In the genomic region with DNA sequence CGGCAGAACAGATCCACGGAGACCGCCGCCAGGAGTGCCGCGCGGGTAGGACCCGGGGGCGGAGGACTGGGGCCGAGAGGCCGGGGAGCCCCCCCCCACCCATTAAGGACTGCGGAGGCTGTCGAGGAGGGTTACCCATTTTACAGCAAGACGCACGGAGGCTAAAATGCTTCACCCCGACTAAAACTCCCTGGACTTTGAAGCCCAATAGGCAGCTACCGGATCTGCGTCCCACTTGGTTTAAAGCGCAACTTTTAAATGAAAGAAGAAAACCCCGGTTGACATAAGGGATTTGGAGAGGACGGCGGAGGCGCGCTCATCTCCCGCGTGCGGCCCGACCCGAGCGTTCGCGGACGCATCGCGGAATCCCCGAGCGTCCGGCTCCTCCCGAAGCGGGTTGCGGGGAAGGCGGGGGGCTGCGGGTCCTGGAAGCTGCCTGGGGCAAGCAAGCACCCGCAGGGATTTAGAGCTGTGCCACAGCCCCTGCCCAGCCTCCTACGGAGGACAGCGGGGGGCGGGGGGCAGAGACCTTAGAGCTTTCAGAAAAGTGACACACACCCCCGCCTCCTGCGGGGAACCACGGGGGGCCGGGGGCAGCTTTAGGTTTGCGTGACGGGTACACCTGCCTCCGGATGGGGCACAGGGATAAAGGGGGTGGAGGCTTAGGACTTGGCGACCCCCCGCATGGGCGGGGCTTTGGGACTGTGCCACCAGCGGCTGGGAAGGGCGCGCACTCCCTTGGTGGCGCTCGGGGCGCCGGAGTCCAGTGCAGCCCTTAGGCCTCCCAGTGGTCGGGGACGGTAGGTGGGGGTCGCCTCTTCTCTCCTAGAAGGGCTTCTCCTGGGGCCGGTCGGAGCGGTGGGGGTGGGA, we compare ENCODE assay signal across 8 cellular contexts. TPM values are rescaled to one million over a fixed set of nuclear protein-coding genes. Genes with fewer than 3 reads are reported as not detected.
DNase-seq lines count a peak whose midpoint lies in the region; ATAC-seq and TF ChIP-seq lines count a peak whose summit lies in the region.

No MANE protein-coding gene starts in this region.

- H3K27ac Mint-ChIP-seq in CD8-positive, alpha-beta memory T cell = no peak overlapping the region
- H3K27ac Mint-ChIP-seq in neural crest cell (ENCODE audit: unreplicated experiment) = no peak overlapping the region

- ATAC-seq in HG03521 (IDR thresholded peaks at IDR 0.05; ENCODE audit: unreplicated experiment) (no peak), GM19351 (IDR thresholded peaks at IDR 0.05; ENCODE audit: unreplicated experiment) (no peak)

- H3K4me3 Mint-ChIP-seq in CD8-positive, alpha-beta memory T cell = peak overlapping the region; percentile 32 to 86 (median 65)
- peak overlapping the region; percentile 84 for H3K4me3 Mint-ChIP-seq in neural crest cell

- H3K36me3 ChIP-seq in CD8-positive, alpha-beta memory T cell (ENCODE audit: insufficient read depth, low read length) = no peaks in the 10 kb centered on the region

- no peak overlapping the region for H3K4me3 ChIP-seq in CD8-positive, alpha-beta memory T cell (ENCODE audit: low read length)

- peaks cover 8 to 12% (median 12%) of the 10 kb centered on the region in 3 donors for H3K4me1 Mint-ChIP-seq in CD8-positive, alpha-beta memory T cell
- H3K4me1 Mint-ChIP-seq in neural crest cell = peaks cover 11% of the 10 kb centered on the region

- H3K27me3 ChIP-seq in CD8-positive, alpha-beta memory T cell (ENCODE audit: insufficient read depth, low read length, poor library complexity, severe bottlenecking) = peaks cover 13% of the 10 kb centered on the region

- POLR2A ChIA-PET in CD8-positive, alpha-beta memory T cell (lab: Charles Lee) = no interaction called here

- CTCF ChIA-PET in CD8-positive, alpha-beta memory T cell (lab: Charles Lee) = interaction anchor here (2.5 kb wide), 1 partner anchor 171 kb away, joined by 8 read pairs; no protein-coding TSS in a partner anchor

- no peaks in the 10 kb centered on the region for H3K9me3 ChIP-seq in CD8-positive, alpha-beta memory T cell (ENCODE audit: low read length)

- H3K27ac ChIP-seq in CD8-positive, alpha-beta memory T cell (ENCODE audit: low read depth, low read length) = no peak overlapping the region
- H3K27ac ChIP-seq in epithelial cell of prostate = peak overlapping the region; percentile 88

- H3K4me1 ChIP-seq in CD8-positive, alpha-beta memory T cell (ENCODE audit: insufficient read depth, low read length) = no peaks in the 10 kb centered on the region

- H3K27me3 Mint-ChIP-seq in CD8-positive, alpha-beta memory T cell = peaks cover 26 to 45% of the 10 kb centered on the region in 2 donors
- peaks cover 77% of the 10 kb centered on the region for H3K27me3 Mint-ChIP-seq in neural crest cell (ENCODE audit: low read depth)

- H3K9me3 Mint-ChIP-seq in CD8-positive, alpha-beta memory T cell = no peaks in the 10 kb centered on the region
- H3K9me3 Mint-ChIP-seq in neural crest cell = no peaks in the 10 kb centered on the region

- no peaks in the 10 kb centered on the region for H3K36me3 Mint-ChIP-seq in CD8-positive, alpha-beta memory T cell
- H3K36me3 Mint-ChIP-seq in neural crest cell (ENCODE audit: low read depth) = peaks cover 6% of the 10 kb centered on the region

- peak; percentile 60 for TF ChIP-seq CTCF in neural crest cell (conservative IDR thresholded peaks at IDR 0.05)

- no peak for DNase-seq in CD8-positive, alpha-beta memory T cell
- DNase-seq in NCI-H1105 treated with DMSO at 0.1 percent for 48 hours (lab: John Stamatoyannopoulos, UW) (peak; percentile 23), epithelial cell of prostate (ENCODE audit: low read depth, low spot score) (no peak), neural crest cell (ENCODE audit: low read depth, low spot score) (peak; percentile 49), hepatic stellate cell (ENCODE audit: low spot score) (no peak), Ammon's horn (ENCODE audit: low spot score) (no peak)

RNA-seq across cellular contexts. Expression of a gene that starts 0.8 kb away (rescaled TPM):
- total RNA-seq in CD8-positive, alpha-beta memory T cell = under 1 TPM; 0.15 to 0.33 TPM
- polyA plus RNA-seq in CD8-positive, alpha-beta memory T cell = 0.30 TPM
- total RNA-seq in neural crest cell = 5.1 and 5.4 TPM in 2 replicates

Comparison
In these comparisons a context has a peak if more than half of its experiments do, and no peak if none do; other contexts are left out.
1. DNase-seq: peak in NCI-H1105 treated with DMSO at 0.1 percent for 48 hours (single experiment) and neural crest cell (single experiment); none in CD8-positive, alpha-beta memory T cell (0 of 5), epithelial cell of prostate (single experiment), hepatic stellate cell (single experiment) and Ammon's horn (single experiment).